In genomic region chr12:82326905-82327503, GRCh38 we compare ENCODE assay signal across 9 cellular contexts. TPM values are rescaled to one million over a fixed set of nuclear protein-coding genes. Genes with fewer than 3 reads are reported as not detected.
A peak's percentile ranks its signal among the peaks of the same experiment; 100 is the strongest.
DNase-seq lines count a peak whose midpoint lies in the region; ATAC-seq, FAIRE-seq and TF ChIP-seq lines count a peak whose summit lies in the region.
"Had no signal": no experiment of that assay in that cellular context is flagged by ENCODE, and none has a peak within 500 bp of the region (broad histone marks: within the 10 kb centered on the region; RNA-seq: fewer than 3 reads in every experiment).

No MANE protein-coding gene starts in this region.

- DNase-seq in DMS114 treated with DMSO at 0.1 percent for 48 hours (lab: John Stamatoyannopoulos, UW; ENCODE audit: unreplicated experiment): peak; percentile 53
- peak; percentile 53 for DNase-seq in HCEC 1CT
- peak; percentile 68 for DNase-seq in NCI-H2171 treated with DMSO at 0.1 percent for 48 hours (lab: John Stamatoyannopoulos, UW)
- peak; percentile 39 for DNase-seq in bronchial epithelial cell (ENCODE audit: low read depth)
- DNase-seq in GM19238 (ENCODE audit: insufficient read length, low spot score): no peak
- DNase-seq in GM19240 (ENCODE audit: insufficient read length, low spot score): no peak

- no peak overlapping the region for H3K27ac Mint-ChIP-seq in nephron

- no peaks in the 10 kb centered on the region for H3K36me3 ChIP-seq in bronchial epithelial cell (ENCODE audit: control insufficient read depth, insufficient read depth, low read length)
- H3K36me3 ChIP-seq: SJCRH30 had no signal

- H3K27me3 ChIP-seq in bronchial epithelial cell (ENCODE audit: control insufficient read depth, insufficient read depth, low read length): no peaks in the 10 kb centered on the region
- H3K27me3 ChIP-seq: SJCRH30 had no signal

- ATAC-seq in HG03521 (IDR thresholded peaks at IDR 0.05; ENCODE audit: unreplicated experiment): no peak

- H3K4me3 ChIP-seq in bronchial epithelial cell (ENCODE audit: low read depth, low read length): no peak overlapping the region
- H3K4me3 ChIP-seq: SJCRH30 had no signal

- H3K4me3 Mint-ChIP-seq in nephron: no peak overlapping the region

- H3K4me1 Mint-ChIP-seq in nephron: no peaks in the 10 kb centered on the region

- no peaks in the 10 kb centered on the region for H3K27me3 Mint-ChIP-seq in nephron (ENCODE audit: low read depth)

- FAIRE-seq in bronchial epithelial cell (lab: Jason Lieb, UNC): no peak

- no peaks in the 10 kb centered on the region for H3K9me3 Mint-ChIP-seq in nephron

- no peaks in the 10 kb centered on the region for H3K36me3 Mint-ChIP-seq in nephron (ENCODE audit: low read depth)

- no peak for TF ChIP-seq CTCF in bronchial epithelial cell (IDR thresholded peaks at IDR 0.05; ENCODE audit: insufficient read depth, low read length, severe bottlenecking)
- peak; percentile 56 to 84 (median 59) for TF ChIP-seq CTCF in nephron (IDR thresholded peaks at IDR 0.05; ENCODE audit: unreplicated experiment in 3 of 3)

RNA-seq across cellular contexts. Expression of gene CCDC59, which starts 31.2 kb away (rescaled TPM):
- 58.4 and 77.8 TPM in 2 replicates for total RNA-seq in bronchial epithelial cell

RNA-seq across cellular contexts. Expression of gene METTL25, which starts 31.3 kb away (rescaled TPM):
- total RNA-seq in bronchial epithelial cell: 4.2 and 4.7 TPM in 2 replicates

Comparison
In these comparisons a context has a peak if more than half of its experiments do, and no peak if none do; other contexts are left out.
1. DNase-seq: peak in DMS114 treated with DMSO at 0.1 percent for 48 hours (single experiment), HCEC 1CT (single experiment), NCI-H2171 treated with DMSO at 0.1 percent for 48 hours (single experiment) and bronchial epithelial cell (single experiment); none in GM19238 (single experiment) and GM19240 (single experiment).